ENCODE assay signal across 8 cellular contexts in the genomic region with DNA sequence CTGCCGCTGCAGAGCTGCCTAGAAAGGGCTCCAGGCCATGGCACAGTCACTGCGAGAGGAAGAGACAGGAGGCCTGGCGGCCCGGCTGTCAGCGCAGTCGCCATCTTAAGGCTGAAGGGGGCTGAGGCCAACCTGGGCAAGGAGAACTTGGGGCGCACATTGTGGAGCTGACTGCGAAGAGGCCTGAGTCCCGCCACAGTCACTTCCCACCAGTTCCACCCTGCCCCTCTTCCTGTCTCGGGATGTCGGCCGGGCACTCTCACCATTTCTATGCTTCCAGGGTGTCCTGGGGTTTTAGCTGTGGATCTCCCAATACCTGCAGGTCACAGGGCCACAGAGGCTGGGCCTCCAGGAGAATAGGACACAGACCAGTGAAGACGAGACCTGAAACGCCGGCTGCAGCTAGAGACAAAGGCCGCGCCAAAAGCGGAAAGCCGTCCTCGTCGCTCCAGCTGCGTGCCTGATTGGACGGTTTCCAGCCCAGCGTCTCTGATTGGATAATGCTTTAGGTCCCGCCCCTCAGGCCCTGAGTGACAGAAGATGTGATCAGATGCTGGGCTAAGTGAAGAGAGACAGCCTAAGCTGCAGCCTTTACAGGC.
DNase-seq lines count a peak whose midpoint lies in the region; ATAC-seq and TF ChIP-seq lines count a peak whose summit lies in the region.

No MANE protein-coding gene starts in this region.

- H3K27me3 Mint-ChIP-seq in activated naive CD8-positive, alpha-beta T cell treated with anti-CD3 and anti-CD28 coated beads, Interleukin-2, amount 50 U/mL, for 24 hours, result no peaks in the 10 kb centered on the region

- DNase-seq in SK-N-SH (peak; percentile 80), heart left ventricle (peak; percentile 90 to 95 (median 93)), pons (ENCODE audit: low spot score) (peak; percentile 95), tibial artery (peak; percentile 86 to 91), PC-3 (no peak)
- DNase-seq in activated naive CD8-positive, alpha-beta T cell treated with anti-CD3 and anti-CD28 coated beads, Interleukin-2, amount 50 U/mL, for 24 hours, result peak; percentile 87

- peaks cover 3% of the 10 kb centered on the region; the same call in 1 of the 2 replicates for H3K79me2 ChIP-seq in SK-N-SH (ENCODE audit: insufficient read depth)
- no peaks in the 10 kb centered on the region for H3K79me2 ChIP-seq in PC-3 (ENCODE audit: low read length)

- POLR2A ChIA-PET in SK-N-SH (lab: Yijun Ruan, JAX), result interaction anchor here (0.5 to 1.6 kb wide), 12 partner anchors 10 to 1091 kb away, joined by 3 to 12 read pairs (median 3); a partner anchor contains a TSS
- POLR2A ChIA-PET in PC-3 (lab: Charles Lee; ENCODE audit: unreplicated experiment), result no interaction called here

- peak overlapping the region; percentile 70 for H3K4me2 ChIP-seq in SK-N-SH
- no peak overlapping the region for H3K4me2 ChIP-seq in PC-3 (ENCODE audit: low read length)

- intact Hi-C loops in heart left ventricle (cut with DNase I) (loop anchor here in 3 of 10 donors (5.0 to 10.0 kb wide), 3 partner anchors 71 to 203 kb away; a partner anchor contains a TSS), tibial artery (cut with DNase I; ENCODE audit: low total_unique reads) (no loop called here), PC-3 (cut with micrococcal nuclease) (no loop called here)

- H3K4me3 ChIP-seq in SK-N-SH (ENCODE audit: low read depth in 2 of 2, low read length in 1 of 2), result peak overlapping the region; percentile 68 to 79
- H3K4me3 ChIP-seq in heart left ventricle, result peak overlapping the region; percentile 43 to 80 (median 64)
- peak overlapping the region; percentile 56 to 69 for H3K4me3 ChIP-seq in tibial artery
- no peak overlapping the region for H3K4me3 ChIP-seq in PC-3 (ENCODE audit: low read length)

- H4K20me1 ChIP-seq in SK-N-SH (ENCODE audit: insufficient read depth) (no peaks in the 10 kb centered on the region), PC-3 (ENCODE audit: low read length) (no peaks in the 10 kb centered on the region)

- no peak for TF ChIP-seq EP300 in SK-N-SH (IDR thresholded peaks at IDR 0.05; ENCODE audit: borderline replicate concordance in 1 of 2, low read depth in 1 of 2, low read length in 1 of 2)

- H2AFZ ChIP-seq in SK-N-SH (ENCODE audit: low read depth) (peak overlapping the region; percentile 79), PC-3 (ENCODE audit: low read length) (no peak overlapping the region)

- BruUV-seq in PC-3 (replicated peaks; lab: Mats Ljungman, UMichigan), result no TSS peak

- peaks cover 4% of the 10 kb centered on the region for H3K9me3 Mint-ChIP-seq in activated naive CD8-positive, alpha-beta T cell treated with anti-CD3 and anti-CD28 coated beads, Interleukin-2, amount 50 U/mL, for 24 hours

- H3K9me2 ChIP-seq in SK-N-SH, result no peaks in the 10 kb centered on the region
- H3K9me2 ChIP-seq in PC-3 (replicated peaks; ENCODE audit: low read length), result no peaks in the 10 kb centered on the region

- H3K4me1 Mint-ChIP-seq in activated naive CD8-positive, alpha-beta T cell treated with anti-CD3 and anti-CD28 coated beads, Interleukin-2, amount 50 U/mL, for 24 hours, result peaks cover 15% of the 10 kb centered on the region

- 8% methylated on average over 17 of the region's 25 CpGs for WGBS in SK-N-SH (ENCODE audit: low lambda C conversion rate)
- WGBS in heart left ventricle, 4 donors, result 0 to 1% (median 0%) methylated on average over 23 to 25 of the region's 25 CpGs

- H3F3A ChIP-seq in SK-N-SH (replicated peaks; ENCODE audit: insufficient read depth) (no peaks in the 10 kb centered on the region), PC-3 (ENCODE audit: low read length, unreplicated experiment) (no peaks in the 10 kb centered on the region)

- H3K9me3 ChIP-seq in SK-N-SH, result no peaks in the 10 kb centered on the region
- H3K9me3 ChIP-seq in heart left ventricle, result no peaks in the 10 kb centered on the region
- no peaks in the 10 kb centered on the region for H3K9me3 ChIP-seq in tibial artery
- no peaks in the 10 kb centered on the region; the same call in 1 of the 2 replicates for H3K9me3 ChIP-seq in PC-3 (ENCODE audit: low read length)

- CTCF ChIA-PET in SK-N-SH (lab: Yijun Ruan, JAX) (interaction anchor here (1.6 to 3.5 kb wide), 5 partner anchors 9 to 240 kb away, joined by 5 to 12 read pairs (median 9); no protein-coding TSS in a partner anchor), PC-3 (lab: Charles Lee) (no interaction called here)

- H3K27ac ChIP-seq in SK-N-SH (ENCODE audit: low read depth in 2 of 2, low read length in 1 of 2), result peak overlapping the region in 1 of 2 experiments; percentile 56; a peak in 2 of 4 replicates
- H3K27ac ChIP-seq in heart left ventricle, result peak overlapping the region in 10 of 12 donors; percentile 1 to 65 (median 49)
- peak overlapping the region in 1 of 2 donors; percentile 40 for H3K27ac ChIP-seq in tibial artery
- no peak overlapping the region for H3K27ac ChIP-seq in PC-3 (ENCODE audit: low read length)

- TF ChIP-seq CTCF in SK-N-SH (IDR thresholded peaks at IDR 0.05) (no peak), heart left ventricle (IDR thresholded peaks at IDR 0.05) (no peak), tibial artery (IDR thresholded peaks at IDR 0.05) (no peak), PC-3 (conservative IDR thresholded peaks at IDR 0.05; ENCODE audit: low read depth, low read length) (no peak)

- H3K9ac ChIP-seq in SK-N-SH (peak overlapping the region; percentile 56), PC-3 (ENCODE audit: low read length) (no peak overlapping the region)

- H3K4me1 ChIP-seq in SK-N-SH (ENCODE audit: control insufficient read depth in 1 of 2, insufficient read depth in 2 of 2, low read depth in 1 of 2, low read length in 1 of 2) (peaks cover 0 to 3% of the 10 kb centered on the region in 2 experiments; a peak in 1 of 4 replicates), heart left ventricle (peaks cover 0 to 17% (median 2%) of the 10 kb centered on the region in 12 donors), tibial artery (peaks cover 0 to 8% (median 3%) of the 10 kb centered on the region in 4 donors), PC-3 (ENCODE audit: insufficient read depth, low read length) (no peaks in the 10 kb centered on the region)

- ATAC-seq in GM18868 (IDR thresholded peaks at IDR 0.05; ENCODE audit: unreplicated experiment) (peak; percentile 90), HG03460 (IDR thresholded peaks at IDR 0.05; ENCODE audit: unreplicated experiment) (peak; percentile 86), heart left ventricle (peak; percentile 92 to 97 (median 96)), PC-3 (no peak)
- peak; percentile 98 for ATAC-seq in activated naive CD8-positive, alpha-beta T cell treated with anti-CD3 and anti-CD28 coated beads, Interleukin-2, amount 50 U/mL, for 24 hours

- H3K27me3 ChIP-seq in SK-N-SH (ENCODE audit: insufficient read depth) (no peaks in the 10 kb centered on the region), heart left ventricle (no peaks in the 10 kb centered on the region), tibial artery (no peaks in the 10 kb centered on the region), PC-3 (ENCODE audit: low read length) (no peaks in the 10 kb centered on the region)

- peak overlapping the region; percentile 85 for H3K27ac Mint-ChIP-seq in activated naive CD8-positive, alpha-beta T cell treated with anti-CD3 and anti-CD28 coated beads, Interleukin-2, amount 50 U/mL, for 24 hours

- H3K36me3 ChIP-seq in SK-N-SH (replicated peaks in 1 of 2; ENCODE audit: control insufficient read depth in 1 of 2, insufficient read depth in 2 of 2, low read length in 1 of 2) (peaks cover 0 to 8% of the 10 kb centered on the region in 2 experiments), heart left ventricle (no peaks in the 10 kb centered on the region), tibial artery (no peaks in the 10 kb centered on the region), PC-3 (ENCODE audit: low read depth, low read length) (no peaks in the 10 kb centered on the region)

- peak overlapping the region; percentile 93 for H3K4me3 Mint-ChIP-seq in activated naive CD8-positive, alpha-beta T cell treated with anti-CD3 and anti-CD28 coated beads, Interleukin-2, amount 50 U/mL, for 24 hours

- TF ChIP-seq RAD21 in SK-N-SH (IDR thresholded peaks at IDR 0.05; ENCODE audit: low read length), result no peak

- TF ChIP-seq POLR2A in heart left ventricle (IDR thresholded peaks at IDR 0.05), result no peak

- H3K36me3 Mint-ChIP-seq in activated naive CD8-positive, alpha-beta T cell treated with anti-CD3 and anti-CD28 coated beads, Interleukin-2, amount 50 U/mL, for 24 hours (ENCODE audit: low read depth), result peaks cover 36% of the 10 kb centered on the region

TF ChIP-seq in SK-N-SH, 30 proteins besides CTCF, POLR2A, EP300 and RAD21 (continues in another document):
- no peak for TF ChIP-seq NRF1 (IDR thresholded peaks at IDR 0.05; ENCODE audit: low read depth, low read length)
- TF ChIP-seq, protein P1, sequence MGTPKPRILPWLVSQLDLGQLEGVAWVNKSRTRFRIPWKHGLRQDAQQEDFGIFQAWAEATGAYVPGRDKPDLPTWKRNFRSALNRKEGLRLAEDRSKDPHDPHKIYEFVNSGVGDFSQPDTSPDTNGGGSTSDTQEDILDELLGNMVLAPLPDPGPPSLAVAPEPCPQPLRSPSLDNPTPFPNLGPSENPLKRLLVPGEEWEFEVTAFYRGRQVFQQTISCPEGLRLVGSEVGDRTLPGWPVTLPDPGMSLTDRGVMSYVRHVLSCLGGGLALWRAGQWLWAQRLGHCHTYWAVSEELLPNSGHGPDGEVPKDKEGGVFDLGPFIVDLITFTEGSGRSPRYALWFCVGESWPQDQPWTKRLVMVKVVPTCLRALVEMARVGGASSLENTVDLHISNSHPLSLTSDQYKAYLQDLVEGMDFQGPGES (IDR thresholded peaks at IDR 0.05; ENCODE audit: low read depth, low read length), result peak; percentile 54; the same call in 1 of the 2 replicates
- TF ChIP-seq FOSL2 (IDR thresholded peaks at IDR 0.05; ENCODE audit: borderline replicate concordance, low read depth), result no peak
- TF ChIP-seq, protein P2, sequence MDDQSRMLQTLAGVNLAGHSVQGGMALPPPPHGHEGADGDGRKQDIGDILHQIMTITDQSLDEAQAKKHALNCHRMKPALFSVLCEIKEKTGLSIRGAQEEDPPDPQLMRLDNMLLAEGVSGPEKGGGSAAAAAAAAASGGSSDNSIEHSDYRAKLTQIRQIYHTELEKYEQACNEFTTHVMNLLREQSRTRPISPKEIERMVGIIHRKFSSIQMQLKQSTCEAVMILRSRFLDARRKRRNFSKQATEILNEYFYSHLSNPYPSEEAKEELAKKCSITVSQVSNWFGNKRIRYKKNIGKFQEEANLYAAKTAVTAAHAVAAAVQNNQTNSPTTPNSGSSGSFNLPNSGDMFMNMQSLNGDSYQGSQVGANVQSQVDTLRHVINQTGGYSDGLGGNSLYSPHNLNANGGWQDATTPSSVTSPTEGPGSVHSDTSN (IDR thresholded peaks at IDR 0.05), result peak; percentile 91
- 0 out of 2 replicates have a peak, but pooled peaks have one; percentile 26 for TF ChIP-seq GATA2 (CRISPR knock-in tag; IDR thresholded peaks at IDR 0.05)
